ENCODE assay signal across 16 cellular contexts in genomic region chr4:107901213-107901934, GRCh38. TPM values are rescaled to one million over a fixed set of nuclear protein-coding genes. Genes with fewer than 3 reads are reported as not detected.
A peak's percentile ranks its signal among the peaks of the same experiment; 100 is the strongest.
DNase-seq lines count a peak whose midpoint lies in the region; ATAC-seq and TF ChIP-seq lines count a peak whose summit lies in the region.
"Had no signal": no experiment of that assay in that cellular context is flagged by ENCODE, and none has a peak within 500 bp of the region (broad histone marks: within the 10 kb centered on the region; RNA-seq: fewer than 3 reads in every experiment).

No MANE protein-coding gene starts in this region.

- peak in 3 of 4 donors; percentile 18 to 49 (median 33) for ATAC-seq in heart left ventricle
- no peak for ATAC-seq in right cardiac atrium

- no peaks in the 10 kb centered on the region for H3K79me2 ChIP-seq in hepatocyte

- H3K9me2 ChIP-seq in hepatocyte (replicated peaks; ENCODE audit: insufficient read depth) = no peaks in the 10 kb centered on the region

- DNase-seq in heart left ventricle = no peak
- no peak for DNase-seq in right cardiac atrium
- DNase-seq in hepatocyte (ENCODE audit: low spot score) = no peak
- DNase-seq in retinal pigment epithelial cell (ENCODE audit: low read depth) = peak; percentile 4
- no peak for DNase-seq in type B pancreatic cell (ENCODE audit: extremely low spot score, unreplicated experiment)
- DNase-seq in GM03348 (ENCODE audit: low spot score) = no peak
- DNase-seq in thyroid gland = no peak
- no peak for DNase-seq in NK-92 (lab: John Stamatoyannopoulos, UW; ENCODE audit: unreplicated experiment)
- DNase-seq: 8988T, DND-41, H7, HFFc6, NCI-H187, NCI-H226, NCI-H524 treated with DMSO at 0.1 percent for 48 hours had no signal

- intact Hi-C loops in heart left ventricle (cut with DNase I) (loop anchor here in 1 of 10 donors (10.0 kb wide), 1 partner anchor 77 kb away; the partner anchor contains the start of gene SGMS2), right cardiac atrium (cut with DNase I) (no loop called here), thyroid gland (cut with DNase I) (no loop called here)

- peaks cover 0 to 13% (median 0%) of the 10 kb centered on the region in 12 donors for H3K4me1 ChIP-seq in heart left ventricle
- H3K4me1 ChIP-seq in right cardiac atrium (ENCODE audit: control insufficient read depth, insufficient read depth, low read length) = no peaks in the 10 kb centered on the region
- no peaks in the 10 kb centered on the region for H3K4me1 ChIP-seq in hepatocyte (ENCODE audit: insufficient read depth)
- H3K4me1 ChIP-seq in thyroid gland = peaks cover 4 to 7% of the 10 kb centered on the region in 2 donors

- H3K27ac ChIP-seq in heart left ventricle (peak overlapping the region in 1 of 12 donors; percentile 66), right cardiac atrium (ENCODE audit: low read length) (no peak overlapping the region), hepatocyte (peak overlapping the region; percentile 45), thyroid gland (no peak overlapping the region)

- H3K27me3 ChIP-seq in heart left ventricle = no peaks in the 10 kb centered on the region
- no peaks in the 10 kb centered on the region for H3K27me3 ChIP-seq in right cardiac atrium (ENCODE audit: control insufficient read depth, insufficient read depth)
- no peaks in the 10 kb centered on the region for H3K27me3 ChIP-seq in hepatocyte
- H3K27me3 ChIP-seq in thyroid gland = no peaks in the 10 kb centered on the region

- H3K36me3 Mint-ChIP-seq in type B pancreatic cell = peaks cover 10% of the 10 kb centered on the region

- no peak overlapping the region for H2AFZ ChIP-seq in hepatocyte

- no peaks in the 10 kb centered on the region for H3K9me3 ChIP-seq in heart left ventricle
- no peaks in the 10 kb centered on the region for H3K9me3 ChIP-seq in right cardiac atrium (ENCODE audit: control insufficient read depth, low read length)
- no peaks in the 10 kb centered on the region for H3K9me3 ChIP-seq in hepatocyte (ENCODE audit: low read depth)
- H3K9me3 ChIP-seq in thyroid gland = no peaks in the 10 kb centered on the region

- no peaks in the 10 kb centered on the region for H3K9me3 Mint-ChIP-seq in type B pancreatic cell
- H3K9me3 Mint-ChIP-seq: HFFc6 had no signal

- H3K27ac Mint-ChIP-seq in type B pancreatic cell = peak overlapping the region; percentile 86
- H3K27ac Mint-ChIP-seq: B cell, HFFc6 had no signal

- TF ChIP-seq POLR2A in heart left ventricle (IDR thresholded peaks at IDR 0.05) (no peak), thyroid gland (IDR thresholded peaks at IDR 0.05) (no peak)

- H3K4me2 ChIP-seq in hepatocyte = no peak overlapping the region

- H3K4me3 Mint-ChIP-seq in type B pancreatic cell = no peak overlapping the region
- H3K4me3 Mint-ChIP-seq: B cell, HFFc6 had no signal

- peaks cover 0 to 25% (median 0%) of the 10 kb centered on the region in 9 donors for H3K36me3 ChIP-seq in heart left ventricle
- no peaks in the 10 kb centered on the region for H3K36me3 ChIP-seq in hepatocyte (replicated peaks; ENCODE audit: insufficient read depth, low read depth)
- no peaks in the 10 kb centered on the region for H3K36me3 ChIP-seq in thyroid gland

- no peak overlapping the region for H3K4me3 ChIP-seq in heart left ventricle
- H3K4me3 ChIP-seq in right cardiac atrium (ENCODE audit: low read length) = no peak overlapping the region
- no peak overlapping the region for H3K4me3 ChIP-seq in hepatocyte
- no peak overlapping the region for H3K4me3 ChIP-seq in retinal pigment epithelial cell (ENCODE audit: low read length)
- no peak overlapping the region for H3K4me3 ChIP-seq in thyroid gland (replicated peaks in 1 of 3)

- no peak for TF ChIP-seq CTCF in heart left ventricle (IDR thresholded peaks at IDR 0.05)
- TF ChIP-seq CTCF in hepatocyte (IDR thresholded peaks at IDR 0.05; ENCODE audit: poor library complexity) = no peak
- no peak for TF ChIP-seq CTCF in retinal pigment epithelial cell (conservative IDR thresholded peaks at IDR 0.05; ENCODE audit: low read depth, low read length)
- TF ChIP-seq CTCF in type B pancreatic cell (conservative IDR thresholded peaks at IDR 0.05) = no peak
- TF ChIP-seq CTCF in thyroid gland (IDR thresholded peaks at IDR 0.05) = no peak

- peaks cover 15% of the 10 kb centered on the region for H3K4me1 Mint-ChIP-seq in type B pancreatic cell (ENCODE audit: unreplicated experiment)
- H3K4me1 Mint-ChIP-seq: B cell had no signal

- no peaks in the 10 kb centered on the region for H3K27me3 Mint-ChIP-seq in type B pancreatic cell

- no peaks in the 10 kb centered on the region for H4K20me1 ChIP-seq in hepatocyte (ENCODE audit: insufficient read depth, poor library complexity, severe bottlenecking)

- 88 to 91% (median 91%) methylated on average over 2 of the region's 2 CpGs for WGBS in heart left ventricle, 4 donors
- 94% methylated on average over 2 of the region's 2 CpGs for WGBS in right cardiac atrium
- WGBS in hepatocyte (ENCODE audit: low lambda C conversion rate, missing lambda C conversion rate) = 94% methylated on average over 2 of the region's 2 CpGs
- WGBS in thyroid gland, 2 donors = 93 to 96% methylated on average over 2 of the region's 2 CpGs

RNA-seq across cellular contexts. Expression of gene CYP2U1, which starts 30.0 kb away (rescaled TPM):
- total RNA-seq in heart left ventricle (10 to 100 TPM in 1 of 9 donors, 1 to 10 TPM in 8; 5.5 to 11.8 (median 6.9) TPM), right cardiac atrium (10 to 100 TPM in 3 of 4 donors, 1 to 10 TPM in 1; 9.1 to 14.8 (median 13.7) TPM), hepatocyte (9.7 and 11.3 TPM in 2 replicates), type B pancreatic cell (ENCODE audit: low replicate concordance) (4.2 and 7.8 TPM in 2 replicates), thyroid gland (10 to 100 TPM in 2 of 4 donors, 1 to 10 TPM in 2; 7.0 to 13.4 (median 8.7) TPM)
- polyA plus RNA-seq in heart left ventricle (1 to 10 TPM; 3.7 to 5.8 TPM), right cardiac atrium (7.3 TPM), hepatocyte (5.8 and 6.7 TPM in 2 replicates)

Comparison
In these comparisons a context has a peak if more than half of its experiments do, and no peak if none do; other contexts are left out.
1. ATAC-seq: peak in heart left ventricle (3 of 4); none in right cardiac atrium (0 of 2).